ENCODE assay signal across 15 cellular contexts in genomic region chr1:243413431-243414151, GRCh38.
DNase-seq lines count a peak whose midpoint lies in the region; ATAC-seq and FAIRE-seq lines count a peak whose summit lies in the region.
"Had no signal": no experiment of that assay in that cellular context is flagged by ENCODE, and none has a peak within 500 bp of the region (broad histone marks: within the 10 kb centered on the region; RNA-seq: fewer than 3 reads in every experiment).

No MANE protein-coding gene starts in this region.

- H3K27me3 Mint-ChIP-seq in T-helper 2 cell treated with Interferon-gamma antibody and Interleukin-4, amounts not matched to agents 5 μg/mL and 100 μg/mL, for 36 hours (ENCODE audit: low read depth): no peaks in the 10 kb centered on the region

- DNase-seq in ELF-1 (ENCODE audit: low read depth, low spot score) (peak; percentile 21), NCI-H510A (lab: John Stamatoyannopoulos, UW) (no peak), RCC 7860 (ENCODE audit: low spot score) (no peak), AG08396 (ENCODE audit: low spot score) (no peak), GOT3 (lab: John Stamatoyannopoulos, UW) (no peak)
- DNase-seq in T-helper 2 cell treated with Interferon-gamma antibody and Interleukin-4, amounts not matched to agents 5 μg/mL and 100 μg/mL, for 36 hours (ENCODE audit: low spot score): no peak
- DNase-seq: activated CD4-positive, alpha-beta T cell treated with anti-CD3 and anti-CD28 coated beads, Interleukin-2, amount 50 U/mL, for 48 hours; BE2C; erythroblast; HFFc6; left ventricle myocardium inferior had no signal

- no peak for FAIRE-seq in RCC 7860 (lab: Jason Lieb, UNC)

- no peak overlapping the region for H3K4me3 Mint-ChIP-seq in T-helper 2 cell treated with Interferon-gamma antibody and Interleukin-4, amounts not matched to agents 5 μg/mL and 100 μg/mL, for 36 hours
- H3K4me3 Mint-ChIP-seq: HFFc6, nephron had no signal

- H3K9me3 Mint-ChIP-seq in T-helper 2 cell treated with Interferon-gamma antibody and Interleukin-4, amounts not matched to agents 5 μg/mL and 100 μg/mL, for 36 hours: no peaks in the 10 kb centered on the region
- H3K9me3 Mint-ChIP-seq: HFFc6, nephron had no signal

- H3K27ac Mint-ChIP-seq in T-helper 2 cell treated with Interferon-gamma antibody and Interleukin-4, amounts not matched to agents 5 μg/mL and 100 μg/mL, for 36 hours: peak overlapping the region; percentile 52
- H3K27ac Mint-ChIP-seq: HFFc6, nephron had no signal

- H3K4me1 Mint-ChIP-seq in T-helper 2 cell treated with Interferon-gamma antibody and Interleukin-4, amounts not matched to agents 5 μg/mL and 100 μg/mL, for 36 hours (ENCODE audit: low read depth): peaks cover 29% of the 10 kb centered on the region
- H3K4me1 Mint-ChIP-seq: nephron had no signal

- ATAC-seq in GM18909 (IDR thresholded peaks at IDR 0.05; ENCODE audit: poor library complexity, unreplicated experiment) (peak; percentile 88), HG02938 (IDR thresholded peaks at IDR 0.05; ENCODE audit: unreplicated experiment) (peak; percentile 66)
- ATAC-seq: sciatic nerve had no signal

- peaks cover 6% of the 10 kb centered on the region for H3K36me3 Mint-ChIP-seq in T-helper 2 cell treated with Interferon-gamma antibody and Interleukin-4, amounts not matched to agents 5 μg/mL and 100 μg/mL, for 36 hours (ENCODE audit: low read depth)
